Comparison of ENCODE assay signal across 15 cellular contexts in genomic region chr9:123073441-123073840, GRCh38. TPM values are rescaled to one million over a fixed set of nuclear protein-coding genes. Genes with fewer than 3 reads are reported as not detected.
A peak's percentile ranks its signal among the peaks of the same experiment; 100 is the strongest.
DNase-seq lines count a peak whose midpoint lies in the region; ATAC-seq and TF ChIP-seq lines count a peak whose summit lies in the region.
"Had no signal": no experiment of that assay in that cellular context is flagged by ENCODE, and none has a peak within 500 bp of the region (broad histone marks: within the 10 kb centered on the region; RNA-seq: fewer than 3 reads in every experiment).

No MANE protein-coding gene starts in this region.

- H3K27ac Mint-ChIP-seq in progenitor cell of endocrine pancreas = peak overlapping the region; percentile 49
- H3K27ac Mint-ChIP-seq: naive thymus-derived CD8-positive, alpha-beta T cell had no signal

- intact Hi-C loops in esophagus muscularis mucosa (cut with DNase I) = no loop called here

- DNase-seq in NAMALWA (ENCODE audit: low spot score) (peak; percentile 43), esophagus muscularis mucosa (ENCODE audit: extremely low spot score) (no peak), progenitor cell of endocrine pancreas (ENCODE audit: low spot score, unreplicated experiment) (no peak), NOMO-1 (lab: John Stamatoyannopoulos, UW; ENCODE audit: unreplicated experiment in 2 of 2) (no peak), NCI-H2227 (lab: John Stamatoyannopoulos, UW; ENCODE audit: unreplicated experiment) (no peak), activated gamma-delta T cell (lab: John Stamatoyannopoulos, UW) (no peak)
- DNase-seq: foreskin melanocyte; kidney; MV-4-11; naive thymus-derived CD8-positive, alpha-beta T cell; NCI-H2171; small intestine had no signal

- H2AFZ ChIP-seq in ACC112 (ENCODE audit: low read length, unreplicated experiment) = peak overlapping the region; percentile 27

- H3K27ac ChIP-seq in ACC112 (ENCODE audit: low read depth, low read length) (peak overlapping the region; percentile 58), esophagus muscularis mucosa (replicated peaks in 1 of 4) (peak overlapping the region; percentile 7 to 59 (median 32))

- H3K36me3 ChIP-seq in ACC112 (ENCODE audit: insufficient read depth, low read length) (peaks cover 22% of the 10 kb centered on the region), esophagus muscularis mucosa (peaks cover 6 to 82% (median 49%) of the 10 kb centered on the region in 4 donors)

- H3K36me3 Mint-ChIP-seq in progenitor cell of endocrine pancreas (ENCODE audit: insufficient read depth) = peaks cover 13% of the 10 kb centered on the region

- TF ChIP-seq CTCF in esophagus muscularis mucosa (IDR thresholded peaks at IDR 0.05) (no peak), progenitor cell of endocrine pancreas (IDR thresholded peaks at IDR 0.05; ENCODE audit: unreplicated experiment) (no peak)

- peaks cover 32% of the 10 kb centered on the region for H3K4me1 ChIP-seq in ACC112 (ENCODE audit: control insufficient read depth, insufficient read depth, low read length, unreplicated experiment)
- H3K4me1 ChIP-seq in esophagus muscularis mucosa = peaks cover 4 to 21% (median 14%) of the 10 kb centered on the region in 4 donors

- no peak for ATAC-seq in HG03457 (IDR thresholded peaks at IDR 0.05; ENCODE audit: unreplicated experiment)
- ATAC-seq: naive thymus-derived CD8-positive, alpha-beta T cell had no signal

- H3K4me1 Mint-ChIP-seq in progenitor cell of endocrine pancreas (ENCODE audit: low read depth) = no peaks in the 10 kb centered on the region

- H3K4me3 Mint-ChIP-seq in progenitor cell of endocrine pancreas (ENCODE audit: low read depth) = no peak overlapping the region
- H3K4me3 Mint-ChIP-seq: naive thymus-derived CD8-positive, alpha-beta T cell had no signal

- H3K27me3 ChIP-seq in ACC112 (ENCODE audit: insufficient read depth, low read length) (no peaks in the 10 kb centered on the region), esophagus muscularis mucosa (no peaks in the 10 kb centered on the region)
- H3K27me3 ChIP-seq: suprapubic skin had no signal

- no peaks in the 10 kb centered on the region for H3K27me3 Mint-ChIP-seq in progenitor cell of endocrine pancreas
- H3K27me3 Mint-ChIP-seq: naive thymus-derived CD8-positive, alpha-beta T cell had no signal

- TF ChIP-seq POLR2A in esophagus muscularis mucosa (IDR thresholded peaks at IDR 0.05; ENCODE audit: low read depth) = no peak

- H3K9me3 Mint-ChIP-seq in progenitor cell of endocrine pancreas (ENCODE audit: low read depth) = no peaks in the 10 kb centered on the region
- H3K9me3 Mint-ChIP-seq: naive thymus-derived CD8-positive, alpha-beta T cell had no signal

- H3K4me3 ChIP-seq in ACC112 (ENCODE audit: low read depth, low read length) = peak overlapping the region; percentile 57
- peak overlapping the region in 1 of 4 donors; percentile 8 for H3K4me3 ChIP-seq in esophagus muscularis mucosa
- H3K4me3 ChIP-seq: suprapubic skin had no signal

- no peak for TF ChIP-seq EP300 in esophagus muscularis mucosa (IDR thresholded peaks at IDR 0.05)

- WGBS in esophagus muscularis mucosa = 68% methylated on average over 5 of the region's 5 CpGs

- no peaks in the 10 kb centered on the region for H3K9me3 ChIP-seq in esophagus muscularis mucosa
- H3K9me3 ChIP-seq: suprapubic skin had no signal

- H3K79me2 ChIP-seq in ACC112 (ENCODE audit: control insufficient read depth, insufficient read depth, low read length, unreplicated experiment) = no peaks in the 10 kb centered on the region

RNA-seq across cellular contexts. Expression of gene GPR21, which starts 40.0 kb away (rescaled TPM):
- total RNA-seq in esophagus muscularis mucosa (1 to 10 TPM in 1 of 4 donors, under 1 TPM in 2, not detected in 1; 0.33 to 1.1 (median 0.52) TPM), progenitor cell of endocrine pancreas (2.9 and 3.4 TPM in 2 replicates)
